8 cellular contexts compared by ENCODE assay signal in the genomic region with DNA sequence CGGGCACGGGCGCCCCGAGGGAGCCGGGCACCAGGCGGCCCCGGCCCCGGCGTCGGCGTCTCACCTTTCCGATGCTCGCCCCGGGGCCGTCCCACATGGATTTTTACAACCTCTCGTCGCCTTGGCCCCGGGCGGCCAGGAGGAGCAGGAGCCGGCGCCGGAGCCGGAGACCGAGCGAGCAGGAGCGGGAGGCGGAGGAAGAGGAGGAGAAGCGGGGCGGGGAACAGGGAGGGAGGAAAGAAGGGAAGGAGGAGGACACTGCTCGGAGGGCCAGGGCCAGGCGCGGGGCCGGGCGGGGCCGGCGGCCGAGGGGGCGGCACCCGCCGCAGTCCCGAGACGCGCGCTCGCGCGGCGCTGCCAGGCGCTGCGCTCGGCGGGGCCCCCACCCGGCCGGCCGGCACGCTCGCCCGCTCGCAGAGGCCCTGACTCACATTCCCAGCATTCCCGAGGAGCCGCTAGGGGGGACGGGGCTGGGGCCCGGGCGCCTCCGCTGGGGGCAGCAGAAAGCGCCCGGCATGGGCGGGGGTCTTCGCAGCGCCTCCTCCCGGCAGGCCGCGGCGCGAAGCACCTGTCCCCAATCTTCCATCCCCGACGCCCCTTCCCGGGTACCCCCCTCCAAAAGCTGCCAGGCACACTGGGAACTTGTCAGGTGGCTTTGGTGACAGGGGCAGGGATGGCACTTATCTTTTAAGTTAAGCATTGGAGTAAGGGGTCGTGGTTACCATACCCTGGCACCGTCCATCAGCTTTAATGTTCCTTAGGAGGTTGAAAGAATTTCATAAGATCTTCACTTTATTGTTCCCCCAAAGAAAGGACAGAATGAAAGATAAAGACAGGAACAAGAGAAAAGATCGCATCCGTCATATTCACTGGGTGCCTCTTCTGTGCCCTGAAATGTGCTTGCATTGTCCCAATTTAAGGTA. TPM values are rescaled to one million over a fixed set of nuclear protein-coding genes. Genes with fewer than 3 reads are reported as not detected.
DNase-seq lines count a peak whose midpoint lies in the region; ATAC-seq and TF ChIP-seq lines count a peak whose summit lies in the region.

A gene (minus strand): TSS at position 284 of the 923 bp plus-strand sequence.

- H3K4me1 Mint-ChIP-seq in CD4-positive, CD25-positive, alpha-beta regulatory T cell, result peaks cover 0 to 11% (median 7%) of the 10 kb centered on the region in 4 donors
- H3K4me1 Mint-ChIP-seq in IgD-negative memory B cell, result peaks cover 0 to 3% (median 0%) of the 10 kb centered on the region in 3 donors
- H3K4me1 Mint-ChIP-seq in activated T-helper 1 cell treated with anti-CD3 and anti-CD28 coated beads, Interleukin-12 subunit alpha, Interleukin-12 subunit beta, Interleukin-2, Interleukin-4 antibody, amounts not matched to agents 30 ng/mL and 10 ng/mL and 1 ng/mL, durations not matched to agents 14 hours and 24 hours and 36 hours (ENCODE audit: low read depth), result peaks cover 7% of the 10 kb centered on the region

- no peaks in the 10 kb centered on the region for H3K79me2 ChIP-seq in Karpas-422 (ENCODE audit: low read length)

- TF ChIP-seq CTCF in cardiac muscle cell (IDR thresholded peaks at IDR 0.05; ENCODE audit: low read depth, low read length) (peak; percentile 9), ovary (IDR thresholded peaks at IDR 0.05) (peak in 1 of 3 donors; percentile 15)

- H3K27ac ChIP-seq in CD4-positive, CD25-positive, alpha-beta regulatory T cell (ENCODE audit: insufficient read depth, low read length, poor library complexity, severe bottlenecking), result no peak within 1 kb of the TSS
- H3K27ac ChIP-seq in cardiac muscle cell (peak within 1 kb of the TSS; percentile 59), ovary (no peak within 1 kb of the TSS), Karpas-422 (ENCODE audit: low read length) (no peak within 1 kb of the TSS)

- no peak within 1 kb of the TSS for H3K9ac ChIP-seq in Karpas-422 (ENCODE audit: low read length)

- peaks cover 0 to 10% (median 2%) of the 10 kb centered on the region in 7 donors for H3K9me3 Mint-ChIP-seq in CD4-positive, CD25-positive, alpha-beta regulatory T cell
- H3K9me3 Mint-ChIP-seq in IgD-negative memory B cell, result no peaks in the 10 kb centered on the region
- H3K9me3 Mint-ChIP-seq in activated T-helper 1 cell treated with anti-CD3 and anti-CD28 coated beads, Interleukin-12 subunit alpha, Interleukin-12 subunit beta, Interleukin-2, Interleukin-4 antibody, amounts not matched to agents 30 ng/mL and 10 ng/mL and 1 ng/mL, durations not matched to agents 14 hours and 24 hours and 36 hours, result no peaks in the 10 kb centered on the region

- H3K36me3 Mint-ChIP-seq in CD4-positive, CD25-positive, alpha-beta regulatory T cell, result no peaks in the 10 kb centered on the region
- H3K36me3 Mint-ChIP-seq in IgD-negative memory B cell, result no peaks in the 10 kb centered on the region
- H3K36me3 Mint-ChIP-seq in activated T-helper 1 cell treated with anti-CD3 and anti-CD28 coated beads, Interleukin-12 subunit alpha, Interleukin-12 subunit beta, Interleukin-2, Interleukin-4 antibody, amounts not matched to agents 30 ng/mL and 10 ng/mL and 1 ng/mL, durations not matched to agents 14 hours and 24 hours and 36 hours (ENCODE audit: low read depth), result no peaks in the 10 kb centered on the region

- TF ChIP-seq EP300 in ovary (IDR thresholded peaks at IDR 0.05), result no peak

- H3K4me1 ChIP-seq in CD4-positive, CD25-positive, alpha-beta regulatory T cell (ENCODE audit: control insufficient read depth, insufficient read depth, low read length, poor library complexity, severe bottlenecking), result peaks cover 5% of the 10 kb centered on the region
- H3K4me1 ChIP-seq in cardiac muscle cell (ENCODE audit: low read depth), result no peaks in the 10 kb centered on the region
- H3K4me1 ChIP-seq in ovary (ENCODE audit: insufficient read depth), result peaks cover 4% of the 10 kb centered on the region
- H3K4me1 ChIP-seq in Karpas-422 (ENCODE audit: low read length), result no peaks in the 10 kb centered on the region

- no peaks in the 10 kb centered on the region for H3K9me3 ChIP-seq in CD4-positive, CD25-positive, alpha-beta regulatory T cell (ENCODE audit: control insufficient read depth in 2 of 2, low read length in 2 of 2)
- H3K9me3 ChIP-seq in cardiac muscle cell (ENCODE audit: low read depth), result no peaks in the 10 kb centered on the region
- H3K9me3 ChIP-seq in ovary, result no peaks in the 10 kb centered on the region
- H3K9me3 ChIP-seq in Karpas-422 (ENCODE audit: low read length), result no peaks in the 10 kb centered on the region

- H3K27me3 ChIP-seq in CD4-positive, CD25-positive, alpha-beta regulatory T cell (ENCODE audit: control insufficient read depth, insufficient read depth, low read length), result peaks cover 37% of the 10 kb centered on the region
- H3K27me3 ChIP-seq in cardiac muscle cell, result no peaks in the 10 kb centered on the region
- no peaks in the 10 kb centered on the region for H3K27me3 ChIP-seq in ovary
- no peaks in the 10 kb centered on the region for H3K27me3 ChIP-seq in Karpas-422 (ENCODE audit: low read length)

- no peak for DNase-seq in CD4-positive, CD25-positive, alpha-beta regulatory T cell
- DNase-seq in activated T-helper 1 cell treated with anti-CD3 and anti-CD28 coated beads, Interleukin-12 subunit alpha, Interleukin-12 subunit beta, Interleukin-2, Interleukin-4 antibody, amounts not matched to agents 30 ng/mL and 10 ng/mL and 1 ng/mL, durations not matched to agents 14 hours and 24 hours and 36 hours (ENCODE audit: low spot score), result no peak
- DNase-seq in cardiac muscle cell (ENCODE audit: low read depth in 1 of 2, low spot score in 1 of 2), result peak; percentile 45 to 93
- peak; percentile 40 to 69 (median 53) for DNase-seq in ovary
- no peak for DNase-seq in foreskin melanocyte
- no peak for DNase-seq in Karpas-422

- peaks cover 76% of the 10 kb centered on the region for H3K27me3 Mint-ChIP-seq in CD4-positive, CD25-positive, alpha-beta regulatory T cell
- peaks cover 39% of the 10 kb centered on the region for H3K27me3 Mint-ChIP-seq in IgD-negative memory B cell
- peaks cover 56% of the 10 kb centered on the region for H3K27me3 Mint-ChIP-seq in activated T-helper 1 cell treated with anti-CD3 and anti-CD28 coated beads, Interleukin-12 subunit alpha, Interleukin-12 subunit beta, Interleukin-2, Interleukin-4 antibody, amounts not matched to agents 30 ng/mL and 10 ng/mL and 1 ng/mL, durations not matched to agents 14 hours and 24 hours and 36 hours (ENCODE audit: insufficient read depth)

- intact Hi-C loops in activated T-helper 1 cell treated with anti-CD3 and anti-CD28 coated beads, Interleukin-12 subunit alpha, Interleukin-12 subunit beta, Interleukin-2, Interleukin-4 antibody, amounts not matched to agents 30 ng/mL and 10 ng/mL and 1 ng/mL, durations not matched to agents 14 hours and 24 hours and 36 hours (cut with micrococcal nuclease), result no loop called here
- intact Hi-C loops in ovary (cut with DNase I), result no loop called here

- H3K4me3 Mint-ChIP-seq in CD4-positive, CD25-positive, alpha-beta regulatory T cell, result peak within 1 kb of the TSS; percentile 21 to 78 (median 62)
- H3K4me3 Mint-ChIP-seq in IgD-negative memory B cell, result peak within 1 kb of the TSS in 3 of 4 donors; percentile 66 to 88 (median 73)
- peak within 1 kb of the TSS; percentile 62 for H3K4me3 Mint-ChIP-seq in activated T-helper 1 cell treated with anti-CD3 and anti-CD28 coated beads, Interleukin-12 subunit alpha, Interleukin-12 subunit beta, Interleukin-2, Interleukin-4 antibody, amounts not matched to agents 30 ng/mL and 10 ng/mL and 1 ng/mL, durations not matched to agents 14 hours and 24 hours and 36 hours

- no peaks in the 10 kb centered on the region for H3K36me3 ChIP-seq in CD4-positive, CD25-positive, alpha-beta regulatory T cell (ENCODE audit: control insufficient read depth, insufficient read depth, low read length)
- H3K36me3 ChIP-seq in cardiac muscle cell, result no peaks in the 10 kb centered on the region
- H3K36me3 ChIP-seq in ovary, result no peaks in the 10 kb centered on the region
- H3K36me3 ChIP-seq in Karpas-422 (ENCODE audit: insufficient read depth, low read length), result no peaks in the 10 kb centered on the region

- H3K9me2 ChIP-seq in Karpas-422 (replicated peaks; ENCODE audit: insufficient read depth, low read length), result no peaks in the 10 kb centered on the region

- no peak within 1 kb of the TSS for H3K4me2 ChIP-seq in Karpas-422 (ENCODE audit: low read depth, low read length, poor library complexity, severe bottlenecking)

- no peak for TF ChIP-seq POLR2A in ovary (IDR thresholded peaks at IDR 0.05)

- no peaks in the 10 kb centered on the region for H4K20me1 ChIP-seq in Karpas-422 (ENCODE audit: insufficient read depth, low read depth, low read length)

- no peak within 1 kb of the TSS for H2AFZ ChIP-seq in Karpas-422 (ENCODE audit: low read length)

- no peak within 1 kb of the TSS for H3K4me3 ChIP-seq in CD4-positive, CD25-positive, alpha-beta regulatory T cell (ENCODE audit: low read depth, low read length)
- H3K4me3 ChIP-seq in cardiac muscle cell (peak within 1 kb of the TSS; percentile 75), ovary (peak within 1 kb of the TSS; percentile 36), Karpas-422 (ENCODE audit: low read length) (no peak within 1 kb of the TSS)

- H3K27ac Mint-ChIP-seq in CD4-positive, CD25-positive, alpha-beta regulatory T cell, result no peak within 1 kb of the TSS
- no peak within 1 kb of the TSS for H3K27ac Mint-ChIP-seq in IgD-negative memory B cell
- no peak within 1 kb of the TSS for H3K27ac Mint-ChIP-seq in activated T-helper 1 cell treated with anti-CD3 and anti-CD28 coated beads, Interleukin-12 subunit alpha, Interleukin-12 subunit beta, Interleukin-2, Interleukin-4 antibody, amounts not matched to agents 30 ng/mL and 10 ng/mL and 1 ng/mL, durations not matched to agents 14 hours and 24 hours and 36 hours

- 2 to 4% (median 3%) methylated on average over 74 to 81 of the region's 82 CpGs for WGBS in ovary, 3 donors

- no peak for ATAC-seq in CD4-positive, CD25-positive, alpha-beta regulatory T cell (ENCODE audit: low read depth in 2 of 2)
- ATAC-seq in HG03457 (IDR thresholded peaks at IDR 0.05; ENCODE audit: unreplicated experiment), result no peak

RNA-seq across cellular contexts. Expression of the gene that starts here (rescaled TPM):
- total RNA-seq in CD4-positive, CD25-positive, alpha-beta regulatory T cell, result not detected
- not detected for polyA plus RNA-seq in CD4-positive, CD25-positive, alpha-beta regulatory T cell
- polyA plus RNA-seq in IgD-negative memory B cell, result not detected
- total RNA-seq in activated T-helper 1 cell treated with anti-CD3 and anti-CD28 coated beads, Interleukin-12 subunit alpha, Interleukin-12 subunit beta, Interleukin-2, Interleukin-4 antibody, amounts not matched to agents 30 ng/mL and 10 ng/mL and 1 ng/mL, durations not matched to agents 14 hours and 24 hours and 36 hours, result 0.54 TPM in 1 of 2 replicates, not detected in the other
- 8.5 and 29.0 TPM in 2 replicates for total RNA-seq in cardiac muscle cell
- polyA plus RNA-seq in cardiac muscle cell, result 18.1 and 18.4 TPM in 2 replicates
- 1 to 10 TPM; 2.1 to 9.4 (median 6.0) TPM for total RNA-seq in ovary
- 1 to 10 TPM; 1.2 to 1.3 TPM for polyA plus RNA-seq in ovary
- 0.43 and 3.7 TPM in 2 replicates for total RNA-seq in Karpas-422 (2014; rRNA removed; shearing (Covaris generic); ENCODE audit: low replicate concordance)

Comparison
In these comparisons a context has a peak if more than half of its experiments do, and no peak if none do; other contexts are left out.
1. DNase-seq: peak in cardiac muscle cell (2 of 2) and ovary (5 of 5); none in CD4-positive, CD25-positive, alpha-beta regulatory T cell (0 of 3), activated T-helper 1 cell treated with anti-CD3 and anti-CD28 coated beads, Interleukin-12 subunit alpha, Interleukin-12 subunit beta, Interleukin-2, Interleukin-4 antibody, amounts not matched to agents 30 ng/mL and 10 ng/mL and 1 ng/mL, durations not matched to agents 14 hours and 24 hours and 36 hours (single experiment), foreskin melanocyte (single experiment) and Karpas-422 (single experiment).
2. H3K4me3 ChIP-seq: peak in cardiac muscle cell (single experiment) and ovary (single experiment); none in CD4-positive, CD25-positive, alpha-beta regulatory T cell (single experiment) and Karpas-422 (single experiment).
3. Peak in every context shown above with its lines, with median percentiles within 50 percentile points of each other: H3K4me3 Mint-ChIP-seq.